In the genomic region with DNA sequence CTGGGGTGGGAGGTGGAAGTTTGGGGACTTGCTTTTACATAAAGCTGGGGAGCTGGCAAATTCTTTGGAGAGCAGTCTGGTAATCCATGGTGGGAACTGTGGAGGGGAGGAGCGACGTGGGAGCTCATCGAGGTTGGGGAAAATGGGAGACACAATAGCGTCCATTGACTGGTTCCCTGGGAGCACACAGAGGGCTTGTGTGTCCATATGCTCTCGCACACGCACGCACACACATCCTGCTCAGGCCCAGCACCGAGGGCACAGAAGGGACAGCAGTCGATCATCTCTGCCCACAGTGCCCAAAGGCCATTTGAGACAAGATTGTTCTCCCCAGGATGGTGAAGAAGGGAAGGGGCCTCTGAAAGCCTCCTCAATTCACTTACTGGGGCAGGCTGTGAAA, we compare ENCODE assay signal across 15 cellular contexts. TPM values are rescaled to one million over a fixed set of nuclear protein-coding genes. Genes with fewer than 3 reads are reported as not detected.
DNase-seq lines count a peak whose midpoint lies in the region; ATAC-seq, FAIRE-seq and TF ChIP-seq lines count a peak whose summit lies in the region.
"Had no signal": no experiment of that assay in that cellular context is flagged by ENCODE, and none has a peak within 500 bp of the region (broad histone marks: within the 10 kb centered on the region; RNA-seq: fewer than 3 reads in every experiment).

No MANE protein-coding gene starts in this region.

- no peaks in the 10 kb centered on the region for H3K27me3 ChIP-seq in left ventricle myocardium inferior (ENCODE audit: low read depth)
- no peaks in the 10 kb centered on the region for H3K27me3 ChIP-seq in heart left ventricle
- H3K27me3 ChIP-seq in gastroesophageal sphincter: peaks cover 7% of the 10 kb centered on the region
- H3K27me3 ChIP-seq: gastrocnemius medialis had no signal

- no peak for DNase-seq in left ventricle myocardium inferior
- DNase-seq in heart left ventricle: no peak
- DNase-seq in nucleus accumbens (lab: John Stamatoyannopoulos, UW): peak in 46 of 56 donors; percentile 10 to 77 (median 48)
- DNase-seq in urothelium cell line (ENCODE audit: low spot score): no peak
- no peak for DNase-seq in hepatic stellate cell (ENCODE audit: low spot score)
- DNase-seq in erythroblast (lab: John Stamatoyannopoulos, UW): no peak
- DNase-seq: DMS79 treated with DMSO at 0.1 percent for 48 hours, SIG-M5 had no signal

- 86 to 91% (median 89%) methylated on average over 9 of the region's 9 CpGs for WGBS in heart left ventricle, 4 donors
- 70 to 73% methylated on average over 2 to 4 of the region's 9 CpGs for WGBS in gastroesophageal sphincter (ENCODE audit: low coverage in 1 of 2), 2 donors

- H3K27ac ChIP-seq in left ventricle myocardium inferior (replicated peaks) (peak overlapping the region; percentile 93), heart left ventricle (peak overlapping the region in 4 of 12 donors; percentile 77 to 94 (median 82)), gastroesophageal sphincter (peak overlapping the region in 3 of 4 donors; percentile 68 to 72 (median 72))
- H3K27ac ChIP-seq: epithelial cell of prostate, HL-60, PC-9 had no signal

- TF ChIP-seq POLR2A in heart left ventricle (IDR thresholded peaks at IDR 0.05) (no peak), gastroesophageal sphincter (IDR thresholded peaks at IDR 0.05) (no peak), erythroblast (IDR thresholded peaks at IDR 0.05; ENCODE audit: low read length) (no peak)

- no peak for ATAC-seq in heart left ventricle
- ATAC-seq in gastroesophageal sphincter: no peak
- no peak for ATAC-seq in GM18858 (IDR thresholded peaks at IDR 0.05; ENCODE audit: unreplicated experiment)

- intact Hi-C loops in left ventricle myocardium inferior (cut with micrococcal nuclease) (loop anchor here (5.0 kb wide), 2 partner anchors 269 to 474 kb away; no protein-coding TSS in a partner anchor), heart left ventricle (cut with DNase I) (loop anchor here (2.0 to 10.0 kb wide), 13 partner anchors 129 to 676 kb away; no protein-coding TSS in a partner anchor)

- H3K4me3 ChIP-seq in left ventricle myocardium inferior (no peak overlapping the region), heart left ventricle (no peak overlapping the region), gastroesophageal sphincter (no peak overlapping the region)
- H3K4me3 ChIP-seq: GM12878, PC-9 had no signal

- peak; percentile 55 for FAIRE-seq in urothelium cell line (lab: Jason Lieb, UNC)

- H3K4me1 ChIP-seq in left ventricle myocardium inferior (peaks cover 47% of the 10 kb centered on the region), heart left ventricle (peaks cover 5 to 48% (median 42%) of the 10 kb centered on the region in 12 donors), gastroesophageal sphincter (peaks cover 0 to 51% (median 22%) of the 10 kb centered on the region in 3 donors)

- H3K36me3 ChIP-seq in left ventricle myocardium inferior (no peaks in the 10 kb centered on the region), heart left ventricle (no peaks in the 10 kb centered on the region), gastroesophageal sphincter (no peaks in the 10 kb centered on the region)
- H3K36me3 ChIP-seq: gastrocnemius medialis had no signal

- TF ChIP-seq CTCF in left ventricle myocardium inferior (IDR thresholded peaks at IDR 0.05; ENCODE audit: borderline replicate concordance) (no peak), heart left ventricle (IDR thresholded peaks at IDR 0.05) (no peak), gastroesophageal sphincter (IDR thresholded peaks at IDR 0.05) (no peak)

- H3K9me3 ChIP-seq in left ventricle myocardium inferior (replicated peaks) (peaks cover 12% of the 10 kb centered on the region), heart left ventricle (peaks cover 0 to 7% (median 0%) of the 10 kb centered on the region in 12 donors), gastroesophageal sphincter (peaks cover 0 to 12% (median 0%) of the 10 kb centered on the region in 3 donors)
- H3K9me3 ChIP-seq: gastrocnemius medialis had no signal

- TF ChIP-seq EP300 in gastroesophageal sphincter (IDR thresholded peaks at IDR 0.05): no peak

RNA-seq across cellular contexts. Expression of gene FBXO7, which starts 53.7 kb away (rescaled TPM):
- 33.5 TPM for total RNA-seq in left ventricle myocardium inferior
- total RNA-seq in heart left ventricle: 10 to 100 TPM; 32.8 to 63.0 (median 42.5) TPM
- polyA plus RNA-seq in heart left ventricle: 10 to 100 TPM; 19.1 to 42.5 TPM
- total RNA-seq in gastroesophageal sphincter: 10 to 100 TPM; 73.4 to 95.1 (median 87.3) TPM

Comparison
In these comparisons a context has a peak if more than half of its experiments do, and no peak if none do; other contexts are left out.
1. DNase-seq: peak in nucleus accumbens (46 of 56); none in left ventricle myocardium inferior (single experiment), heart left ventricle (0 of 5), urothelium cell line (single experiment), hepatic stellate cell (single experiment) and erythroblast (0 of 2).